Comparison of ENCODE assay signal across 8 cellular contexts in genomic region chr17:6940186-6940649, GRCh38. TPM values are rescaled to one million over a fixed set of nuclear protein-coding genes. Genes with fewer than 3 reads are reported as not detected.
DNase-seq lines count a peak whose midpoint lies in the region; ATAC-seq and TF ChIP-seq lines count a peak whose summit lies in the region.

No MANE protein-coding gene starts in this region.

- ATAC-seq in psoas muscle, result peak in 3 of 4 donors; percentile 53 to 82 (median 71)

- no peaks in the 10 kb centered on the region for H3K27me3 ChIP-seq in psoas muscle (ENCODE audit: insufficient read depth in 3 of 3, low read length in 2 of 3)

- DNase-seq in DMS79 (lab: John Stamatoyannopoulos, UW), result peak; percentile 66
- DNase-seq in NCI-H748 (lab: John Stamatoyannopoulos, UW; ENCODE audit: unreplicated experiment), result peak; percentile 81
- DNase-seq in cerebellum (ENCODE audit: low spot score), result peak; percentile 3
- DNase-seq in psoas muscle, result no peak
- DNase-seq in dedifferentiated amniotic fluid mesenchymal stem cell (ENCODE audit: extremely low spot score), result no peak
- DNase-seq in NCI-H226, result no peak
- DNase-seq in stimulated activated CD8-positive, alpha-beta memory T cell treated with anti-CD3 and anti-CD28 coated beads, Interleukin-4, amount 100 ng/mL, for 48 hours, result no peak
- DNase-seq in UCSD-AML1 (lab: John Stamatoyannopoulos, UW; ENCODE audit: unreplicated experiment), result no peak

- no peaks in the 10 kb centered on the region for H3K9me3 ChIP-seq in psoas muscle

- H3K27ac ChIP-seq in psoas muscle, result peak overlapping the region; percentile 44

- no peak for TF ChIP-seq CTCF in psoas muscle (IDR thresholded peaks at IDR 0.05)

- H3K4me3 ChIP-seq in psoas muscle, result peak overlapping the region; percentile 69

- 36 to 48% (median 48%) methylated on average over 7 of the region's 7 CpGs for WGBS in psoas muscle, 3 donors

- peaks cover 3% of the 10 kb centered on the region for H3K4me1 ChIP-seq in psoas muscle

- intact Hi-C loops in psoas muscle (cut with DNase I), result no loop called here

- H3K36me3 ChIP-seq in psoas muscle (ENCODE audit: insufficient read depth in 1 of 2, low read depth in 1 of 2), result no peaks in the 10 kb centered on the region

RNA-seq across cellular contexts. Expression of gene ALOX12, which starts 55.6 kb away (rescaled TPM):
- total RNA-seq in cerebellum, result 0.18 TPM
- not detected for total RNA-seq in psoas muscle
- polyA plus RNA-seq in psoas muscle, result under 1 TPM in 1 of 3 donors, not detected in 2; 0.03 TPM

Comparison
In these comparisons a context has a peak if more than half of its experiments do, and no peak if none do; other contexts are left out.
1. DNase-seq: peak in DMS79 (single experiment), NCI-H748 (single experiment) and cerebellum (single experiment); none in psoas muscle (0 of 2), dedifferentiated amniotic fluid mesenchymal stem cell (single experiment), NCI-H226 (single experiment), stimulated activated CD8-positive, alpha-beta memory T cell treated with anti-CD3 and anti-CD28 coated beads, Interleukin-4, amount 100 ng/mL, for 48 hours (single experiment) and UCSD-AML1 (single experiment).